9 cellular contexts compared by ENCODE assay signal in genomic region chrX:39815621-39816020, GRCh38.
A peak's percentile ranks its signal among the peaks of the same experiment; 100 is the strongest.
DNase-seq lines count a peak whose midpoint lies in the region; ATAC-seq, FAIRE-seq and TF ChIP-seq lines count a peak whose summit lies in the region.
"Had no signal": no experiment of that assay in that cellular context is flagged by ENCODE, and none has a peak within 500 bp of the region (broad histone marks: within the 10 kb centered on the region; RNA-seq: fewer than 3 reads in every experiment).

No MANE protein-coding gene starts in this region.

- CTCF ChIA-PET in HEK293T (lab: Yijun Ruan, JAX) = no interaction called here

- TF ChIP-seq CTCF in fibroblast of villous mesenchyme (IDR thresholded peaks at IDR 0.05; ENCODE audit: insufficient read depth, low read depth, low read length) (no peak), D721Med (IDR thresholded peaks at IDR 0.05; ENCODE audit: insufficient read depth, missing control alignments) (no peak)

- no peak overlapping the region for H3K4me3 ChIP-seq in fibroblast of villous mesenchyme (ENCODE audit: low read depth, low read length)

- peak; percentile 65 for DNase-seq in NCI-H82 treated with DMSO at 0.1 percent for 48 hours (lab: John Stamatoyannopoulos, UW; ENCODE audit: unreplicated experiment)
- DNase-seq in fibroblast of villous mesenchyme (ENCODE audit: low read depth) = peak; percentile 47
- no peak for DNase-seq in NCI-H1092 (lab: John Stamatoyannopoulos, UW)
- no peak for DNase-seq in D721Med (ENCODE audit: insufficient read length, low spot score)
- DNase-seq in HEK293T (ENCODE audit: extremely low spot score) = no peak
- no peak for DNase-seq in left ventricle myocardium superior
- DNase-seq: kidney had no signal

- no peak for FAIRE-seq in D721Med (lab: Jason Lieb, UNC)
- FAIRE-seq: kidney had no signal

- ATAC-seq in GM18511 (IDR thresholded peaks at IDR 0.05; ENCODE audit: unreplicated experiment) (peak; percentile 84), HG02571 (IDR thresholded peaks at IDR 0.05; ENCODE audit: unreplicated experiment) (peak; percentile 49), left ventricle myocardium superior (no peak)

- POLR2A ChIA-PET in HEK293T (lab: Yijun Ruan, JAX) = no interaction called here

- intact Hi-C loops in left ventricle myocardium superior (cut with micrococcal nuclease) = no loop called here

TF ChIP-seq in HEK293T, 16 proteins besides CTCF, POLR2A, EP300 and RAD21:
- TF ChIP-seq HDGF (IDR thresholded peaks at IDR 0.05; ENCODE audit: borderline replicate concordance) = no peak
- no peak for TF ChIP-seq NFRKB (IDR thresholded peaks at IDR 0.05)
- TF ChIP-seq FOXM1 (IDR thresholded peaks at IDR 0.05; ENCODE audit: borderline replicate concordance) = no peak
- no peak for TF ChIP-seq PKNOX1 (IDR thresholded peaks at IDR 0.05)
- TF ChIP-seq ARNT (IDR thresholded peaks at IDR 0.05) = no peak
- no peak for TF ChIP-seq FOXK2 (IDR thresholded peaks at IDR 0.05)
- no peak for TF ChIP-seq SP1 (IDR thresholded peaks at IDR 0.05)
- no peak for TF ChIP-seq FOXA1 (IDR thresholded peaks at IDR 0.05)

Comparison
In these comparisons a context has a peak if more than half of its experiments do, and no peak if none do; other contexts are left out.
1. DNase-seq: peak in NCI-H82 treated with DMSO at 0.1 percent for 48 hours (single experiment) and fibroblast of villous mesenchyme (single experiment); none in NCI-H1092 (single experiment), D721Med (single experiment), HEK293T (single experiment) and left ventricle myocardium superior (single experiment).